17 cellular contexts compared by ENCODE assay signal in the genomic region with DNA sequence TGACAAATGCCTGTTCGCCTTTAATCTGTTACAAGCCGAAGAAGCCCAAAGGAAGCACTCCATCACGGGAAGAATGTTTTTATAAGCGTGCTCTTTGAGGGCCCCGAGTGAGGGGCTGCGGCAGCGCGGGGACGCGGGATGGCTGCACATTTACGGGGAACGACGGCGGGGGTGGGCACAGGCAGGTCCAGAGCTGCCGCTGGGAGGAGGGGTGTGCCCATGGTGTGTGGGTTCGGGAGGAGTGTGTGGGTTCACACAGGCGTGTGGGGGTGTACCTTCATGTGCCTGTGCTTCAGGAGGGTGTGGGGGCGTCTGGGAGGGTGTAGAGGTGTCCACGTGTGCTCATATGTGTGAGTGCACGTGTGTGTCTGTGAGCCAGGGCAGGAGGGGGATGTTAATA.
"Had no signal": no experiment of that assay in that cellular context is flagged by ENCODE, and none has a peak within 500 bp of the region (broad histone marks: within the 10 kb centered on the region; RNA-seq: fewer than 3 reads in every experiment).

No MANE protein-coding gene starts in this region.

- H3K4me1 ChIP-seq: adrenal gland, ascending aorta, gastrocnemius medialis, prostate gland, right atrium auricular region had no signal

- H3K27ac ChIP-seq: adrenal gland, ascending aorta, esophagus squamous epithelium, gastrocnemius medialis, prostate gland, right atrium auricular region, tibial artery had no signal

- H3K4me3 Mint-ChIP-seq: activated CD4-positive, alpha-beta memory T cell treated with anti-CD3 and anti-CD28 coated beads, Interleukin-2, amount 10 ng/mL, durations not matched to agents 7 days and 5 days; activated CD4-positive, alpha-beta T cell treated with anti-CD3 and anti-CD28 coated beads, Interleukin-2, amount 10 ng/mL, durations not matched to agents 24 days and 14 days; activated CD8-positive, alpha-beta memory T cell treated with anti-CD3 and anti-CD28 coated beads, Interleukin-2, amount 10 ng/mL, durations not matched to agents 7 days and 5 days; activated naive CD8-positive, alpha-beta T cell; central memory CD8-positive, alpha-beta T cell; stimulated activated naive CD8-positive, alpha-beta T cell treated with anti-CD3 and anti-CD28 coated beads, Interleukin-15, Interleukin-2, amounts not matched to agents 100 ng/mL and 50 ng/mL, for 24 hours had no signal

- H3K27me3 ChIP-seq: ascending aorta had no signal

- H3K4me3 ChIP-seq: adrenal gland, ascending aorta, esophagus squamous epithelium, gastrocnemius medialis, prostate gland, right atrium auricular region, tibial artery had no signal

- DNase-seq: activated CD4-positive, alpha-beta memory T cell treated with anti-CD3 and anti-CD28 coated beads, Interleukin-2, amount 10 ng/mL, durations not matched to agents 7 days and 5 days; activated CD4-positive, alpha-beta T cell treated with anti-CD3 and anti-CD28 coated beads, Interleukin-2, amount 10 ng/mL, durations not matched to agents 24 days and 14 days; activated CD8-positive, alpha-beta memory T cell treated with anti-CD3 and anti-CD28 coated beads, Interleukin-2, amount 10 ng/mL, durations not matched to agents 7 days and 5 days; adrenal gland; esophagus squamous epithelium; gastrocnemius medialis; islet precursor cell; left cardiac atrium; stimulated activated CD4-positive, alpha-beta T cell treated with anti-CD3 and anti-CD28 coated beads, Interleukin-1b, Interleukin-23, amount 100 ng/mL, for 48 hours; substantia nigra; tibial artery had no signal

- H3K9me3 Mint-ChIP-seq: activated CD4-positive, alpha-beta memory T cell treated with anti-CD3 and anti-CD28 coated beads, Interleukin-2, amount 10 ng/mL, durations not matched to agents 7 days and 5 days; central memory CD8-positive, alpha-beta T cell; stimulated activated naive CD8-positive, alpha-beta T cell treated with anti-CD3 and anti-CD28 coated beads, Interleukin-15, Interleukin-2, amounts not matched to agents 100 ng/mL and 50 ng/mL, for 24 hours had no signal

- H3K4me1 Mint-ChIP-seq: activated CD4-positive, alpha-beta memory T cell treated with anti-CD3 and anti-CD28 coated beads, Interleukin-2, amount 10 ng/mL, durations not matched to agents 7 days and 5 days; activated CD4-positive, alpha-beta T cell treated with anti-CD3 and anti-CD28 coated beads, Interleukin-2, amount 10 ng/mL, durations not matched to agents 24 days and 14 days; activated CD8-positive, alpha-beta memory T cell treated with anti-CD3 and anti-CD28 coated beads, Interleukin-2, amount 10 ng/mL, durations not matched to agents 7 days and 5 days; central memory CD8-positive, alpha-beta T cell had no signal

- H3K9me3 ChIP-seq: adrenal gland, ascending aorta, esophagus squamous epithelium, gastrocnemius medialis, prostate gland had no signal

- H3K27ac Mint-ChIP-seq: activated CD4-positive, alpha-beta memory T cell treated with anti-CD3 and anti-CD28 coated beads, Interleukin-2, amount 10 ng/mL, durations not matched to agents 7 days and 5 days; activated CD4-positive, alpha-beta T cell treated with anti-CD3 and anti-CD28 coated beads, Interleukin-2, amount 10 ng/mL, durations not matched to agents 24 days and 14 days; activated CD8-positive, alpha-beta memory T cell treated with anti-CD3 and anti-CD28 coated beads, Interleukin-2, amount 10 ng/mL, durations not matched to agents 7 days and 5 days; activated naive CD8-positive, alpha-beta T cell; stimulated activated naive CD8-positive, alpha-beta T cell treated with anti-CD3 and anti-CD28 coated beads, Interleukin-15, Interleukin-2, amounts not matched to agents 100 ng/mL and 50 ng/mL, for 24 hours had no signal

- H3K36me3 ChIP-seq: adrenal gland, ascending aorta, esophagus squamous epithelium, gastrocnemius medialis, prostate gland, right atrium auricular region, tibial artery had no signal

- H3K36me3 Mint-ChIP-seq: activated CD8-positive, alpha-beta memory T cell treated with anti-CD3 and anti-CD28 coated beads, Interleukin-2, amount 10 ng/mL, durations not matched to agents 7 days and 5 days; activated naive CD8-positive, alpha-beta T cell had no signal
